Comparison of ENCODE assay signal across 9 cellular contexts in genomic region chr10:131902211-131902610, GRCh38. TPM values are rescaled to one million over a fixed set of nuclear protein-coding genes. Genes with fewer than 3 reads are reported as not detected.
DNase-seq lines count a peak whose midpoint lies in the region; ATAC-seq, FAIRE-seq and TF ChIP-seq lines count a peak whose summit lies in the region.
"Had no signal": no experiment of that assay in that cellular context is flagged by ENCODE, and none has a peak within 500 bp of the region (broad histone marks: within the 10 kb centered on the region; RNA-seq: fewer than 3 reads in every experiment).

No MANE protein-coding gene starts in this region.

- H3K4me3 Mint-ChIP-seq in activated CD4-positive, alpha-beta T cell treated with anti-CD3 and anti-CD28 coated beads for 36 hours = peak overlapping the region; percentile 93

- H3K4me3 ChIP-seq in kidney (ENCODE audit: low read length in 2 of 2) = peak overlapping the region; percentile 66 to 75
- peak overlapping the region; percentile 99 for H3K4me3 ChIP-seq in suprapubic skin

- intact Hi-C loops in activated CD4-positive, alpha-beta T cell treated with anti-CD3 and anti-CD28 coated beads for 36 hours (cut with DNase I, micrococcal nuclease) = loop anchor here (5.0 to 10.0 kb wide), 4 partner anchors 120 to 1490 kb away; partner anchors contain the start of genes LRRC27 (in 2 of the 2) and MTG1 (in 1 of the 2)
- intact Hi-C loops in kidney (cut with DNase I) = no loop called here

- H3K27ac ChIP-seq in kidney (ENCODE audit: low read depth in 2 of 2, low read length in 2 of 2) (peak overlapping the region; percentile 78 to 82), suprapubic skin (no peak overlapping the region)

- H3K4me1 ChIP-seq in kidney (ENCODE audit: control insufficient read depth in 1 of 2, insufficient read depth in 1 of 2, low read depth in 1 of 2, low read length in 2 of 2) (peaks cover 23 to 28% of the 10 kb centered on the region in 2 donors), suprapubic skin (peaks cover 45% of the 10 kb centered on the region)

- no peak for TF ChIP-seq EP300 in suprapubic skin (IDR thresholded peaks at IDR 0.05)

- peaks cover 28% of the 10 kb centered on the region for H3K36me3 Mint-ChIP-seq in activated CD4-positive, alpha-beta T cell treated with anti-CD3 and anti-CD28 coated beads for 36 hours (ENCODE audit: low read depth)
- peaks cover 0 to 6% of the 10 kb centered on the region in 2 donors for H3K36me3 Mint-ChIP-seq in activated naive CD4-positive, alpha-beta T cell treated with anti-CD3 and anti-CD28 coated beads, Interleukin-2, amount 50 U/mL, for 72 hours

- no peak for DNase-seq in activated CD4-positive, alpha-beta T cell treated with anti-CD3 and anti-CD28 coated beads for 36 hours
- DNase-seq in activated CD4-positive, alpha-beta T cell treated with anti-CD3 and anti-CD28 coated beads for 48 hours = no peak
- no peak for DNase-seq in activated naive CD4-positive, alpha-beta T cell treated with anti-CD3 and anti-CD28 coated beads, Interleukin-2, amount 50 U/mL, for 72 hours (ENCODE audit: low spot score in 2 of 2)
- DNase-seq in kidney (peak; percentile 43), suprapubic skin (ENCODE audit: low spot score in 2 of 2) (peak; percentile 45 to 53), ACHN (no peak), NCI-H345 (lab: John Stamatoyannopoulos, UW) (no peak)
- DNase-seq: cortex of kidney had no signal

- CTCF ChIA-PET in activated CD4-positive, alpha-beta T cell treated with anti-CD3 and anti-CD28 coated beads for 36 hours (lab: Charles Lee) = interaction anchor here (0.5 to 2.0 kb wide), 5 partner anchors 8 to 79 kb away, joined by 3 to 6 read pairs (median 3); no protein-coding TSS in a partner anchor

- POLR2A ChIA-PET in activated CD4-positive, alpha-beta T cell treated with anti-CD3 and anti-CD28 coated beads for 36 hours (lab: Charles Lee) = interaction anchor here (0.7 kb wide), 1 partner anchor 17 kb away, joined by 3 read pairs; no protein-coding TSS in a partner anchor

- H3K9me3 Mint-ChIP-seq in activated CD4-positive, alpha-beta T cell treated with anti-CD3 and anti-CD28 coated beads for 36 hours (ENCODE audit: low read depth) = no peaks in the 10 kb centered on the region
- H3K9me3 Mint-ChIP-seq in activated naive CD4-positive, alpha-beta T cell treated with anti-CD3 and anti-CD28 coated beads, Interleukin-2, amount 50 U/mL, for 72 hours = no peaks in the 10 kb centered on the region

- H3K36me3 ChIP-seq in kidney (ENCODE audit: control insufficient read depth in 1 of 2, insufficient read depth in 2 of 2, low read length in 2 of 2) (no peaks in the 10 kb centered on the region), suprapubic skin (peaks cover 6% of the 10 kb centered on the region)

- no peaks in the 10 kb centered on the region for H3K9me3 ChIP-seq in kidney (ENCODE audit: control insufficient read depth in 1 of 2, low read length in 2 of 2)
- no peaks in the 10 kb centered on the region for H3K9me3 ChIP-seq in suprapubic skin

- peaks cover 55% of the 10 kb centered on the region for H3K4me1 Mint-ChIP-seq in activated CD4-positive, alpha-beta T cell treated with anti-CD3 and anti-CD28 coated beads for 36 hours

- no peak for TF ChIP-seq POLR2A in suprapubic skin (IDR thresholded peaks at IDR 0.05)

- no peak for ATAC-seq in activated CD4-positive, alpha-beta T cell treated with anti-CD3 and anti-CD28 coated beads for 36 hours
- ATAC-seq in activated naive CD4-positive, alpha-beta T cell treated with anti-CD3 and anti-CD28 coated beads, Interleukin-2, amount 50 U/mL, for 72 hours = no peak
- no peak for ATAC-seq in HG03354 (IDR thresholded peaks at IDR 0.05; ENCODE audit: poor library complexity, severe bottlenecking, unreplicated experiment)

- in situ Hi-C loops in ACHN (cut with HindIII; ENCODE audit: low pct_ligation_motif_present, low pct_unique_long_range_greater_than_20kb, low sequenced_read_pairs) = no loop called here

- H3K27me3 Mint-ChIP-seq in activated CD4-positive, alpha-beta T cell treated with anti-CD3 and anti-CD28 coated beads for 36 hours = peaks cover 7% of the 10 kb centered on the region

- no peak for FAIRE-seq in kidney (lab: Jason Lieb, UNC)

- H3K27ac Mint-ChIP-seq in activated CD4-positive, alpha-beta T cell treated with anti-CD3 and anti-CD28 coated beads for 36 hours = peak overlapping the region; percentile 92
- peak overlapping the region; percentile 89 to 97 for H3K27ac Mint-ChIP-seq in activated naive CD4-positive, alpha-beta T cell treated with anti-CD3 and anti-CD28 coated beads, Interleukin-2, amount 50 U/mL, for 72 hours

- TF ChIP-seq CTCF in kidney (IDR thresholded peaks at IDR 0.05; ENCODE audit: borderline replicate concordance, extremely low read depth, insufficient read depth) = no peak
- TF ChIP-seq CTCF in suprapubic skin (IDR thresholded peaks at IDR 0.05) = no peak

- H3K9ac ChIP-seq in kidney (ENCODE audit: low read length in 2 of 2) = peak overlapping the region; percentile 10 to 77

- WGBS in suprapubic skin = 50% methylated on average over 5 of the region's 5 CpGs

- H3K27me3 ChIP-seq in suprapubic skin = peaks cover 6% of the 10 kb centered on the region

RNA-seq across cellular contexts. Expression of gene PPP2R2D, which starts 1.4 kb away (rescaled TPM):
- 10 to 100 TPM; 30.0 to 39.3 TPM for total RNA-seq in activated CD4-positive, alpha-beta T cell treated with anti-CD3 and anti-CD28 coated beads for 36 hours
- total RNA-seq in activated naive CD4-positive, alpha-beta T cell treated with anti-CD3 and anti-CD28 coated beads, Interleukin-2, amount 50 U/mL, for 72 hours = 10 to 100 TPM; 36.2 to 41.6 TPM
- total RNA-seq in kidney (28.3 TPM), suprapubic skin (10 to 100 TPM; 22.6 to 67.2 (median 30.1) TPM)
- 34.8 TPM for polyA plus RNA-seq in kidney (ENCODE audit: insufficient read depth, low read depth, low replicate concordance)

Comparison
In these comparisons a context has a peak if more than half of its experiments do, and no peak if none do; other contexts are left out.
1. DNase-seq: peak in kidney (single experiment) and suprapubic skin (2 of 2); none in activated CD4-positive, alpha-beta T cell treated with anti-CD3 and anti-CD28 coated beads for 36 hours (single experiment), activated CD4-positive, alpha-beta T cell treated with anti-CD3 and anti-CD28 coated beads for 48 hours (single experiment), activated naive CD4-positive, alpha-beta T cell treated with anti-CD3 and anti-CD28 coated beads, Interleukin-2, amount 50 U/mL, for 72 hours (0 of 2), ACHN (single experiment) and NCI-H345 (single experiment).